Comparison of ENCODE assay signal across 8 cellular contexts in the genomic region with DNA sequence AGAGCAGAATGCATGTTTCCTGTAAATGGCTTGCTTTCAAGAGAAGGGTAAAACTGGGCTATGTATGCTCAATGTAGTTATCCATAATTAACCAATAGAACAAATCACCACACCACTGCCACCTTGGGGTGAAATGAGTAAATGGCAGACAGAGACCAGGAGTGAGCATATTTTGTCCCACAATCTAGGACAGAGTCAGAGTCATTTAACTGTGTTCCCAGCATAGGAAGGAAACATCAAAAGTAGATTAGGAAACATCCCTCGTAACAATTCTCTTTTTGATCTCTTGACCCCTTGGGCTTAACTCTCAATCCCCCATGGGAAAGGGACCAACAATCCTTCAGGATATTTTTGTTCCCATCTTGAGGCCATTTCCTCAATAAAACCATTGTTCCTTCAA.
A peak's percentile ranks its signal among the peaks of the same experiment; 100 is the strongest.
DNase-seq lines count a peak whose midpoint lies in the region; ATAC-seq, FAIRE-seq and TF ChIP-seq lines count a peak whose summit lies in the region.

No MANE protein-coding gene starts in this region.

- no peaks in the 10 kb centered on the region for H3K9me2 ChIP-seq in hepatocyte (replicated peaks; ENCODE audit: insufficient read depth)

- no peak overlapping the region for H3K4me2 ChIP-seq in hepatocyte

- peak; percentile 16 for DNase-seq in DMS 273 treated with DMSO at 0.1 percent for 48 hours (lab: John Stamatoyannopoulos, UW)
- DNase-seq in NCI-H82 (lab: John Stamatoyannopoulos, UW): peak; percentile 91
- DNase-seq in adrenal gland: peak; percentile 35 to 83 (median 47)
- DNase-seq in hepatocyte (ENCODE audit: low spot score): peak; percentile 46
- DNase-seq in stimulated activated CD4-positive, alpha-beta T cell treated with anti-CD3 and anti-CD28 coated beads, Interleukin-15, amount 100 ng/mL, for 48 hours (ENCODE audit: low read depth in 2 of 2): peak; percentile 17 to 31
- no peak for DNase-seq in RCC 7860 (ENCODE audit: low spot score)

- intact Hi-C loops in adrenal gland (cut with DNase I): loop anchor here in 1 of 2 donors (5.0 kb wide), 1 partner anchor 121 kb away; no protein-coding TSS in a partner anchor

- FAIRE-seq in RCC 7860 (lab: Jason Lieb, UNC): no peak

- H3K36me3 ChIP-seq in adrenal gland (replicated peaks in 1 of 2): no peaks in the 10 kb centered on the region
- H3K36me3 ChIP-seq in hepatocyte (replicated peaks; ENCODE audit: insufficient read depth, low read depth): no peaks in the 10 kb centered on the region

- H4K20me1 ChIP-seq in hepatocyte (ENCODE audit: insufficient read depth, poor library complexity, severe bottlenecking): no peaks in the 10 kb centered on the region

- H3K4me1 ChIP-seq in adrenal gland (replicated peaks in 1 of 2): peaks cover 0 to 6% of the 10 kb centered on the region in 2 donors
- no peaks in the 10 kb centered on the region for H3K4me1 ChIP-seq in hepatocyte (ENCODE audit: insufficient read depth)

- ATAC-seq in GM19328 (IDR thresholded peaks at IDR 0.05; ENCODE audit: unreplicated experiment) (peak; percentile 78), HG03442 (IDR thresholded peaks at IDR 0.05; ENCODE audit: unreplicated experiment) (peak; percentile 91)

- H3K79me2 ChIP-seq in hepatocyte: no peaks in the 10 kb centered on the region

- TF ChIP-seq POLR2A in adrenal gland (IDR thresholded peaks at IDR 0.05): no peak

- no peak overlapping the region for H2AFZ ChIP-seq in hepatocyte

- TF ChIP-seq CTCF in adrenal gland (IDR thresholded peaks at IDR 0.05) (peak; percentile 56 to 75 (median 66)), hepatocyte (IDR thresholded peaks at IDR 0.05; ENCODE audit: poor library complexity) (peak; percentile 54)

- no peaks in the 10 kb centered on the region for H3K27me3 ChIP-seq in adrenal gland
- no peaks in the 10 kb centered on the region for H3K27me3 ChIP-seq in hepatocyte

- H3K9me3 ChIP-seq in adrenal gland (replicated peaks in 1 of 3): no peaks in the 10 kb centered on the region
- H3K9me3 ChIP-seq in hepatocyte (ENCODE audit: low read depth): no peaks in the 10 kb centered on the region

- no peak overlapping the region for H3K4me3 ChIP-seq in adrenal gland
- no peak overlapping the region for H3K4me3 ChIP-seq in hepatocyte

- WGBS in adrenal gland, 4 donors: 6 to 15% (median 6%) methylated on average over 1 of the region's 1 CpG
- whole genome bisulfite sequencing in hepatocyte (ENCODE audit: low lambda C conversion rate, missing lambda C conversion rate): 14% methylated on average over 1 of the region's 1 CpG

- H3K27ac ChIP-seq in adrenal gland: no peak overlapping the region
- no peak overlapping the region for H3K27ac ChIP-seq in hepatocyte
